24 cellular contexts compared by ENCODE assay signal in genomic region chr16:78675312-78675711, GRCh38.
DNase-seq lines count a peak whose midpoint lies in the region; TF ChIP-seq lines count a peak whose summit lies in the region.
"Had no signal": no experiment of that assay in that cellular context is flagged by ENCODE, and none has a peak within 500 bp of the region (broad histone marks: within the 10 kb centered on the region; RNA-seq: fewer than 3 reads in every experiment).

No MANE protein-coding gene starts in this region.

- DNase-seq in NCI-H2029 (lab: John Stamatoyannopoulos, UW) (peak; percentile 8), NCI-H2029 treated with DMSO at 0.1 percent for 48 hours (lab: John Stamatoyannopoulos, UW) (no peak), LNCaP clone FGC (ENCODE audit: low read depth) (peak; percentile 97), endodermal cell (peak; percentile 5), prostate gland (ENCODE audit: low spot score) (peak; percentile 48), NCI-H1092 treated with DMSO at 0.1 percent for 48 hours (lab: John Stamatoyannopoulos, UW) (no peak), SIG-M5 (lab: John Stamatoyannopoulos, UW) (no peak), ascending aorta (ENCODE audit: low spot score in 2 of 2) (no peak)
- DNase-seq: activated CD4-positive, alpha-beta T cell treated with anti-CD3 and anti-CD28 coated beads for 4 hours; activated naive CD4-positive, alpha-beta T cell treated with Interleukin-2 at 50 U/mL for 16 hours; activated T-cell treated with anti-CD3 and anti-CD28 coated beads, Interleukin-2, amount 50 U/mL, for 48 hours; AML-193; amniotic stem cell; CD8-positive, alpha-beta memory T cell; cortex of kidney; DMS79; H9; head of caudate nucleus; left colon; NCI-H1417; stimulated activated CD8-positive, alpha-beta memory T cell treated with anti-CD3 and anti-CD28 coated beads, Interleukin-4, amount 100 ng/mL, for 48 hours; transverse colon had no signal

- H3K27me3 ChIP-seq in endodermal cell (ENCODE audit: control insufficient read depth, insufficient read depth, low read length, poor library complexity, severe bottlenecking) (no peaks in the 10 kb centered on the region), prostate gland (replicated peaks; ENCODE audit: insufficient read depth) (no peaks in the 10 kb centered on the region), ascending aorta (no peaks in the 10 kb centered on the region)
- H3K27me3 ChIP-seq: transverse colon had no signal

- H3K9me3 Mint-ChIP-seq in endodermal cell = no peaks in the 10 kb centered on the region
- H3K9me3 Mint-ChIP-seq: CD8-positive, alpha-beta memory T cell; H9 had no signal

- H3K4me3 Mint-ChIP-seq in endodermal cell = no peak overlapping the region
- H3K4me3 Mint-ChIP-seq: CD8-positive, alpha-beta memory T cell; H9 had no signal

- H3K9ac ChIP-seq in endodermal cell (ENCODE audit: extremely low read depth, low read length, poor library complexity, severe bottlenecking) = no peak overlapping the region

- H3K36me3 ChIP-seq in endodermal cell (ENCODE audit: control insufficient read depth, insufficient read depth, low read length) = no peaks in the 10 kb centered on the region
- no peaks in the 10 kb centered on the region for H3K36me3 ChIP-seq in prostate gland
- H3K36me3 ChIP-seq in ascending aorta = no peaks in the 10 kb centered on the region
- H3K36me3 ChIP-seq: transverse colon had no signal

- H3K9me3 ChIP-seq in endodermal cell (ENCODE audit: control insufficient read depth, low read length) (no peaks in the 10 kb centered on the region), prostate gland (no peaks in the 10 kb centered on the region), ascending aorta (no peaks in the 10 kb centered on the region)
- H3K9me3 ChIP-seq: transverse colon had no signal

- H3K27ac Mint-ChIP-seq in endodermal cell = no peak overlapping the region
- H3K27ac Mint-ChIP-seq: H9, progenitor cell of endocrine pancreas had no signal

- peaks cover 8% of the 10 kb centered on the region for H3K4me1 Mint-ChIP-seq in endodermal cell
- H3K4me1 Mint-ChIP-seq: H9 had no signal

- no peak for TF ChIP-seq CTCF in LNCaP clone FGC (IDR thresholded peaks at IDR 0.05; ENCODE audit: control insufficient read depth, extremely low read depth, insufficient read depth)
- no peak for TF ChIP-seq CTCF in endodermal cell (conservative IDR thresholded peaks at IDR 0.05)
- no peak for TF ChIP-seq CTCF in prostate gland (IDR thresholded peaks at IDR 0.05)
- no peak for TF ChIP-seq CTCF in ascending aorta (IDR thresholded peaks at IDR 0.05)

- H3K4me1 ChIP-seq in endodermal cell (ENCODE audit: control insufficient read depth, insufficient read depth, low read length) (no peaks in the 10 kb centered on the region), prostate gland (replicated peaks) (no peaks in the 10 kb centered on the region), ascending aorta (peaks cover 0 to 2% of the 10 kb centered on the region in 2 donors)
- H3K4me1 ChIP-seq: transverse colon had no signal

- no peaks in the 10 kb centered on the region for H3K27me3 Mint-ChIP-seq in endodermal cell (ENCODE audit: insufficient read depth)
- H3K27me3 Mint-ChIP-seq: progenitor cell of endocrine pancreas had no signal

- H3K27ac ChIP-seq in endodermal cell (ENCODE audit: low read depth, low read length) = no peak overlapping the region
- H3K27ac ChIP-seq in prostate gland = no peak overlapping the region
- no peak overlapping the region for H3K27ac ChIP-seq in ascending aorta
- H3K27ac ChIP-seq: 22Rv1 had no signal

- WGBS in endodermal cell (ENCODE audit: insufficient coverage in 1 of 2, insufficient read length in 1 of 2), 2 experiments = 95 to 96% methylated on average over 3 to 5 of the region's 6 CpGs
- 32% methylated on average over 6 of the region's 6 CpGs for WGBS in prostate gland

- TF ChIP-seq POLR2A in prostate gland (IDR thresholded peaks at IDR 0.05) = no peak

- H3K36me3 Mint-ChIP-seq in endodermal cell (ENCODE audit: low read depth) = no peaks in the 10 kb centered on the region
- H3K36me3 Mint-ChIP-seq: CD8-positive, alpha-beta memory T cell had no signal

- intact Hi-C loops in prostate gland (cut with DNase I) (no loop called here), ascending aorta (cut with DNase I) (no loop called here)

- H3K4me3 ChIP-seq in LNCaP clone FGC (ENCODE audit: low read depth, low read length) (no peak overlapping the region), endodermal cell (ENCODE audit: low read length) (no peak overlapping the region), prostate gland (no peak overlapping the region), ascending aorta (no peak overlapping the region)
- H3K4me3 ChIP-seq: transverse colon had no signal

Comparison
In these comparisons a context has a peak if more than half of its experiments do, and no peak if none do; other contexts are left out.
1. DNase-seq: peak in NCI-H2029 (single experiment), LNCaP clone FGC (single experiment), endodermal cell (single experiment) and prostate gland (single experiment); none in NCI-H2029 treated with DMSO at 0.1 percent for 48 hours (single experiment), NCI-H1092 treated with DMSO at 0.1 percent for 48 hours (single experiment), SIG-M5 (single experiment) and ascending aorta (0 of 2).